16 cellular contexts compared by ENCODE assay signal in the genomic region with DNA sequence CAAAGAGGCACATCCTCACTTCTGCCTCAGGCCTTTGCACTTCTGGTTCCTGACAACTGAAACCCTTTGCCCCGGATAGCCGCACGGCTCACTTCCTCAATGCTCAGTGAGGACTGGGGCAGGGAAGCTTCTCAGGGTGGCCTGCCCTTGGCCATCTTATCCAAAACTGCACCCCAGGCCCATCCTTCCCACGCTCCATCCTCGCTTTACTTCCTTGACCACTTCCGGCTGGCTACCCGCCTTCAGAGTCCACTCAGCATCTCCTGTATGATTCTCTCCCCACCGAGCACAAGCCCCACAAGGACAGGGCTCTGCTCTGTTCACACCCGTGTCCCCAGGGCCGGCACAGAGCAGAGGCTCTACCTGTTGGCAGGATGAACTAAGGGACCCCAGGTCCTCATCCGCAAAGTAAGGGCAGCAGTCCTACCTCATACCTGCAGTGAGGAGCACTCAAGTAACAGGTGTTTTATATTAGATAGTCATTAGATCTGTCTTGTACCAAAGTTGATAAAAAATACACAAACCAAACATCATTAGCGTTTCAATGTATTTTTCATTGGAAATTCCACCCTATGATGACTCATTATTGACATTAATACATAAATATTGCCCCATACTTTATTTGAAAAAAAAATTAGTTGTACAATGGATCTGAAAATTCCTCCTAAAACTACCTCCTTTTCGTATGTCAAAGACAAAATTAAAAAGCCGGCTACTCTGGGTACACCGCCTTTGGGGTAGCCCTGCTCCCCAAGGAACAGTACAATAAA. TPM values are rescaled to one million over a fixed set of nuclear protein-coding genes. Genes with fewer than 3 reads are reported as not detected.
DNase-seq lines count a peak whose midpoint lies in the region; ATAC-seq and TF ChIP-seq lines count a peak whose summit lies in the region.
"Had no signal": no experiment of that assay in that cellular context is flagged by ENCODE, and none has a peak within 500 bp of the region (broad histone marks: within the 10 kb centered on the region; RNA-seq: fewer than 3 reads in every experiment).

No MANE protein-coding gene starts in this region.

- no peak overlapping the region for H3K4me3 ChIP-seq in heart left ventricle
- H3K4me3 ChIP-seq in endodermal cell (ENCODE audit: low read length): no peak overlapping the region
- no peak overlapping the region for H3K4me3 ChIP-seq in uterus
- H3K4me3 ChIP-seq in CD4-positive, alpha-beta memory T cell (ENCODE audit: low read length in 2 of 2): no peak overlapping the region
- H3K4me3 ChIP-seq: esophagus muscularis mucosa, upper lobe of left lung had no signal

- no peak overlapping the region for H3K27ac ChIP-seq in heart left ventricle
- H3K27ac ChIP-seq in endodermal cell (ENCODE audit: low read depth, low read length): no peak overlapping the region
- H3K27ac ChIP-seq in uterus: peak overlapping the region; percentile 63 to 65
- H3K27ac ChIP-seq in CD4-positive, alpha-beta memory T cell (ENCODE audit: low read depth, low read length): no peak overlapping the region
- H3K27ac ChIP-seq: esophagus muscularis mucosa, WERI-Rb-1 had no signal

- H3K9me3 Mint-ChIP-seq in endodermal cell: no peaks in the 10 kb centered on the region
- H3K9me3 Mint-ChIP-seq in CD4-positive, alpha-beta memory T cell: no peaks in the 10 kb centered on the region
- H3K9me3 Mint-ChIP-seq: central memory CD8-positive, alpha-beta T cell had no signal

- H3K36me3 Mint-ChIP-seq in endodermal cell (ENCODE audit: low read depth): peaks cover 15% of the 10 kb centered on the region
- H3K36me3 Mint-ChIP-seq in CD4-positive, alpha-beta memory T cell: peaks cover 5% of the 10 kb centered on the region in 2 donors

- H3K9ac ChIP-seq in endodermal cell (ENCODE audit: extremely low read depth, low read length, poor library complexity, severe bottlenecking): no peak overlapping the region

- H3K36me3 ChIP-seq in heart left ventricle: no peaks in the 10 kb centered on the region
- H3K36me3 ChIP-seq in endodermal cell (ENCODE audit: control insufficient read depth, insufficient read depth, low read length): peaks cover 13% of the 10 kb centered on the region
- H3K36me3 ChIP-seq in uterus: no peaks in the 10 kb centered on the region
- H3K36me3 ChIP-seq in CD4-positive, alpha-beta memory T cell (ENCODE audit: insufficient read depth, low read length): no peaks in the 10 kb centered on the region
- H3K36me3 ChIP-seq: upper lobe of left lung, WERI-Rb-1 had no signal

- H3K27me3 ChIP-seq in heart left ventricle (no peaks in the 10 kb centered on the region), endodermal cell (ENCODE audit: control insufficient read depth, insufficient read depth, low read length, poor library complexity, severe bottlenecking) (no peaks in the 10 kb centered on the region), uterus (no peaks in the 10 kb centered on the region)
- H3K27me3 ChIP-seq in CD4-positive, alpha-beta memory T cell (ENCODE audit: insufficient read depth, low read length): no peaks in the 10 kb centered on the region
- H3K27me3 ChIP-seq: esophagus muscularis mucosa, upper lobe of left lung had no signal

- WGBS in heart left ventricle, 4 donors: 90 to 96% (median 93%) methylated on average over 15 of the region's 15 CpGs
- WGBS in endodermal cell (ENCODE audit: insufficient coverage in 1 of 2, insufficient read length in 1 of 2), 2 experiments: 96% methylated on average over 8 to 15 of the region's 15 CpGs

- POLR2A ChIA-PET in CD4-positive, alpha-beta memory T cell (lab: Charles Lee; ENCODE audit: partially characterized antibody): no interaction called here

- peaks cover 0 to 77% (median 54%) of the 10 kb centered on the region in 12 donors for H3K4me1 ChIP-seq in heart left ventricle
- peaks cover 2% of the 10 kb centered on the region for H3K4me1 ChIP-seq in endodermal cell (ENCODE audit: control insufficient read depth, insufficient read depth, low read length)
- peaks cover 0 to 3% of the 10 kb centered on the region in 2 donors for H3K4me1 ChIP-seq in uterus
- H3K4me1 ChIP-seq in CD4-positive, alpha-beta memory T cell (ENCODE audit: insufficient read depth, low read length): no peaks in the 10 kb centered on the region

- CTCF ChIA-PET in CD4-positive, alpha-beta memory T cell (lab: Charles Lee; ENCODE audit: partially characterized antibody): no interaction called here

- peaks cover 20% of the 10 kb centered on the region for H3K4me1 Mint-ChIP-seq in endodermal cell
- H3K4me1 Mint-ChIP-seq in CD4-positive, alpha-beta memory T cell: peaks cover 2 to 13% (median 5%) of the 10 kb centered on the region in 4 donors

- no peaks in the 10 kb centered on the region for H3K9me3 ChIP-seq in heart left ventricle
- no peaks in the 10 kb centered on the region for H3K9me3 ChIP-seq in endodermal cell (ENCODE audit: control insufficient read depth, low read length)
- H3K9me3 ChIP-seq in uterus: no peaks in the 10 kb centered on the region
- H3K9me3 ChIP-seq in CD4-positive, alpha-beta memory T cell (ENCODE audit: control insufficient read depth in 1 of 2, low read length in 2 of 2): no peaks in the 10 kb centered on the region
- H3K9me3 ChIP-seq: esophagus muscularis mucosa, upper lobe of left lung had no signal

- TF ChIP-seq POLR2A in heart left ventricle (IDR thresholded peaks at IDR 0.05): no peak
- TF ChIP-seq POLR2A in uterus (IDR thresholded peaks at IDR 0.05): no peak

- ATAC-seq in heart left ventricle: no peak

- DNase-seq in cardiac septum (ENCODE audit: low spot score): peak; percentile 71
- no peak for DNase-seq in heart left ventricle
- DNase-seq in NOMO-1 treated with DMSO at 0.1 percent for 48 hours (lab: John Stamatoyannopoulos, UW; ENCODE audit: unreplicated experiment): peak; percentile 67
- DNase-seq in endodermal cell: peak; percentile 27
- no peak for DNase-seq in uterus
- no peak for DNase-seq in T-helper 2 cell
- DNase-seq in CD4-positive, alpha-beta memory T cell: no peak
- no peak for DNase-seq in AG08395 (ENCODE audit: low spot score)
- DNase-seq: DMS79, NCI-H1436 treated with DMSO at 0.1 percent for 48 hours, NCI-H526, WERI-Rb-1 had no signal

- no peak overlapping the region for H3K4me3 Mint-ChIP-seq in endodermal cell
- no peak overlapping the region for H3K4me3 Mint-ChIP-seq in CD4-positive, alpha-beta memory T cell
- H3K4me3 Mint-ChIP-seq: activated naive CD8-positive, alpha-beta T cell; central memory CD8-positive, alpha-beta T cell had no signal

- H3K27me3 Mint-ChIP-seq in endodermal cell (ENCODE audit: insufficient read depth): no peaks in the 10 kb centered on the region
- H3K27me3 Mint-ChIP-seq in CD4-positive, alpha-beta memory T cell: no peaks in the 10 kb centered on the region
- H3K27me3 Mint-ChIP-seq: activated naive CD8-positive, alpha-beta T cell; central memory CD8-positive, alpha-beta T cell had no signal

- no peak overlapping the region for H3K27ac Mint-ChIP-seq in endodermal cell
- H3K27ac Mint-ChIP-seq in CD4-positive, alpha-beta memory T cell: peak overlapping the region in 1 of 7 donors; percentile 77
- H3K27ac Mint-ChIP-seq: activated naive CD8-positive, alpha-beta T cell had no signal

- TF ChIP-seq CTCF in heart left ventricle (IDR thresholded peaks at IDR 0.05) (no peak), endodermal cell (conservative IDR thresholded peaks at IDR 0.05) (no peak), uterus (IDR thresholded peaks at IDR 0.05) (no peak)

- intact Hi-C loops in cardiac septum (cut with DNase I) (no loop called here), heart left ventricle (cut with DNase I) (loop anchor here in 1 of 10 donors (10.0 kb wide), 1 partner anchor 74 kb away; no protein-coding TSS in a partner anchor), uterus (cut with DNase I; ENCODE audit: low total_unique reads) (no loop called here)
- intact Hi-C loops in CD4-positive, alpha-beta memory T cell (cut with micrococcal nuclease): no loop called here

RNA-seq across cellular contexts. Expression of gene GNA12, which starts 35.0 kb away (rescaled TPM):
- 33.7 TPM for total RNA-seq in cardiac septum
- total RNA-seq in heart left ventricle: 10 to 100 TPM; 30.0 to 56.5 (median 34.9) TPM
- polyA plus RNA-seq in heart left ventricle: 10 to 100 TPM; 10.7 to 39.3 TPM
- total RNA-seq in endodermal cell: 10 to 100 TPM; 55.0 to 64.7 TPM
- polyA plus RNA-seq in endodermal cell (2013, experiment 1 of 2): 45.7 TPM
- polyA plus RNA-seq in endodermal cell (2013, experiment 2 of 2): 44.9 TPM
- 100 to 1,000 TPM in 1 of 4 donors, 10 to 100 TPM in 3; 20.5 to 109 (median 50.3) TPM for total RNA-seq in uterus
- 10 to 100 TPM; 14.9 to 16.6 TPM for total RNA-seq in CD4-positive, alpha-beta memory T cell
- 10 to 100 TPM in 1 of 2 donors, 1 to 10 TPM in 1; 4.4 to 10.2 TPM for polyA plus RNA-seq in CD4-positive, alpha-beta memory T cell

Comparison
In these comparisons a context has a peak if more than half of its experiments do, and no peak if none do; other contexts are left out.
1. DNase-seq: peak in cardiac septum (single experiment), NOMO-1 treated with DMSO at 0.1 percent for 48 hours (single experiment) and endodermal cell (single experiment); none in heart left ventricle (0 of 5), uterus (0 of 2), T-helper 2 cell (0 of 5), CD4-positive, alpha-beta memory T cell (0 of 5) and AG08395 (single experiment).
2. H3K27ac ChIP-seq: peak in uterus (2 of 2); none in heart left ventricle (0 of 12), endodermal cell (single experiment) and CD4-positive, alpha-beta memory T cell (single experiment).